9 cellular contexts compared by ENCODE assay signal in genomic region chr20:46040902-46041535, GRCh38. TPM values are rescaled to one million over a fixed set of nuclear protein-coding genes. Genes with fewer than 3 reads are reported as not detected.
DNase-seq lines count a peak whose midpoint lies in the region; ATAC-seq and TF ChIP-seq lines count a peak whose summit lies in the region.
"Had no signal": no experiment of that assay in that cellular context is flagged by ENCODE, and none has a peak within 500 bp of the region (broad histone marks: within the 10 kb centered on the region; RNA-seq: fewer than 3 reads in every experiment).

No MANE protein-coding gene starts in this region.

- no peaks in the 10 kb centered on the region for H3K4me1 Mint-ChIP-seq in activated CD4-positive, alpha-beta T cell treated with anti-CD3 and anti-CD28 coated beads for 36 hours
- H3K4me1 Mint-ChIP-seq in stimulated activated naive B cell treated with anti-CD40 and anti-IgM and Interleukin-4, amounts not matched to agents 10 μg/mL and 1 μg/mL and 100 μg/mL, for 72 hours: no peaks in the 10 kb centered on the region

- no peak overlapping the region for H3K4me3 ChIP-seq in fibroblast of lung (replicated peaks in 1 of 4; ENCODE audit: control extremely low read depth in 1 of 4, insufficient read depth in 1 of 4, low read depth in 3 of 4, low read length in 4 of 4)
- H3K4me3 ChIP-seq in lower lobe of right lung: no peak overlapping the region
- H3K4me3 ChIP-seq: heart right ventricle had no signal

- H3K79me2 ChIP-seq in fibroblast of lung (ENCODE audit: control insufficient read depth, insufficient read depth, low read length): no peaks in the 10 kb centered on the region

- intact Hi-C loops in activated CD4-positive, alpha-beta T cell treated with anti-CD3 and anti-CD28 coated beads for 36 hours (cut with DNase I, micrococcal nuclease): no loop called here
- intact Hi-C loops in lower lobe of right lung (cut with DNase I): no loop called here

- no peaks in the 10 kb centered on the region for H3K36me3 Mint-ChIP-seq in activated CD4-positive, alpha-beta T cell treated with anti-CD3 and anti-CD28 coated beads for 36 hours (ENCODE audit: low read depth)
- H3K36me3 Mint-ChIP-seq in stimulated activated naive B cell treated with anti-CD40 and anti-IgM and Interleukin-4, amounts not matched to agents 10 μg/mL and 1 μg/mL and 100 μg/mL, for 72 hours: no peaks in the 10 kb centered on the region

- peak; percentile 58 for ATAC-seq in activated CD4-positive, alpha-beta T cell treated with anti-CD3 and anti-CD28 coated beads for 36 hours
- ATAC-seq in stimulated activated naive B cell treated with anti-CD40 and anti-IgM and Interleukin-4, amounts not matched to agents 10 μg/mL and 1 μg/mL and 100 μg/mL, for 72 hours (replicated peaks): peak; percentile 52 to 57
- no peak for ATAC-seq in lower lobe of right lung

- no peak overlapping the region for H3K9ac ChIP-seq in fibroblast of lung (ENCODE audit: insufficient read depth, low read length)

- no peak overlapping the region for H2AFZ ChIP-seq in fibroblast of lung (ENCODE audit: low read length)

- POLR2A ChIA-PET in activated CD4-positive, alpha-beta T cell treated with anti-CD3 and anti-CD28 coated beads for 36 hours (lab: Charles Lee): no interaction called here

- CTCF ChIA-PET in activated CD4-positive, alpha-beta T cell treated with anti-CD3 and anti-CD28 coated beads for 36 hours (lab: Charles Lee): interaction anchor here (1.0 kb wide), 1 partner anchor 10 kb away, joined by 3 read pairs; no protein-coding TSS in a partner anchor

- H3K4me3 Mint-ChIP-seq in activated CD4-positive, alpha-beta T cell treated with anti-CD3 and anti-CD28 coated beads for 36 hours: no peak overlapping the region
- no peak overlapping the region for H3K4me3 Mint-ChIP-seq in stimulated activated naive B cell treated with anti-CD40 and anti-IgM and Interleukin-4, amounts not matched to agents 10 μg/mL and 1 μg/mL and 100 μg/mL, for 72 hours

- H3K4me1 ChIP-seq in fibroblast of lung (ENCODE audit: control insufficient read depth, extremely low read depth, insufficient read depth, low read length): no peaks in the 10 kb centered on the region
- H3K4me1 ChIP-seq in lower lobe of right lung: no peaks in the 10 kb centered on the region
- H3K4me1 ChIP-seq: heart right ventricle had no signal

- H3K9me3 ChIP-seq in fibroblast of lung (ENCODE audit: control insufficient read depth, insufficient read depth, low read depth, low read length): no peaks in the 10 kb centered on the region
- H3K9me3 ChIP-seq in lower lobe of right lung: no peaks in the 10 kb centered on the region
- H3K9me3 ChIP-seq: heart right ventricle had no signal

- DNase-seq in activated CD4-positive, alpha-beta T cell treated with anti-CD3 and anti-CD28 coated beads for 36 hours: peak; percentile 76
- DNase-seq in activated CD4-positive, alpha-beta T cell treated with anti-CD3 and anti-CD28 coated beads for 1 hour: no peak
- DNase-seq in UCSD-AML1 (lab: John Stamatoyannopoulos, UW; ENCODE audit: unreplicated experiment) (peak; percentile 63), fibroblast of lung (ENCODE audit: low read depth in 2 of 2) (peak; percentile 25 to 27), NK-92 (lab: John Stamatoyannopoulos, UW; ENCODE audit: unreplicated experiment) (no peak), NCI-H2029 (lab: John Stamatoyannopoulos, UW) (no peak), lower lobe of right lung (no peak)
- no peak for DNase-seq in stimulated activated naive B cell treated with anti-CD40 and anti-IgM and Interleukin-4, amounts not matched to agents 10 μg/mL and 1 μg/mL and 100 μg/mL, for 72 hours

- no peaks in the 10 kb centered on the region for H3K36me3 ChIP-seq in fibroblast of lung (ENCODE audit: control insufficient read depth, insufficient read depth, low read length)
- H3K36me3 ChIP-seq in lower lobe of right lung: no peaks in the 10 kb centered on the region
- H3K36me3 ChIP-seq: heart right ventricle had no signal

- no peaks in the 10 kb centered on the region for H3K9me3 Mint-ChIP-seq in activated CD4-positive, alpha-beta T cell treated with anti-CD3 and anti-CD28 coated beads for 36 hours (ENCODE audit: low read depth)
- peaks cover 3 to 4% of the 10 kb centered on the region in 2 donors for H3K9me3 Mint-ChIP-seq in stimulated activated naive B cell treated with anti-CD40 and anti-IgM and Interleukin-4, amounts not matched to agents 10 μg/mL and 1 μg/mL and 100 μg/mL, for 72 hours

- no peak overlapping the region for H3K27ac ChIP-seq in fibroblast of lung (ENCODE audit: insufficient read depth, low read length)
- H3K27ac ChIP-seq in lower lobe of right lung: no peak overlapping the region
- H3K27ac ChIP-seq: heart right ventricle had no signal

- no peak overlapping the region for H3K4me2 ChIP-seq in fibroblast of lung (ENCODE audit: extremely low read depth, insufficient read depth, low read length)

- TF ChIP-seq CTCF in fibroblast of lung (conservative IDR thresholded peaks at IDR 0.05 in 1 of 2, IDR thresholded peaks at IDR 0.05 in 1 of 2; ENCODE audit: low read depth in 1 of 2, low read length in 2 of 2): no peak
- TF ChIP-seq CTCF in lower lobe of right lung (IDR thresholded peaks at IDR 0.05): no peak

- H3K27me3 ChIP-seq in fibroblast of lung (ENCODE audit: control insufficient read depth, insufficient read depth, low read length) (peaks cover 3% of the 10 kb centered on the region), lower lobe of right lung (ENCODE audit: low read depth) (peaks cover 12% of the 10 kb centered on the region)

- H3K27me3 Mint-ChIP-seq in activated CD4-positive, alpha-beta T cell treated with anti-CD3 and anti-CD28 coated beads for 36 hours: peaks cover 29% of the 10 kb centered on the region
- H3K27me3 Mint-ChIP-seq in stimulated activated naive B cell treated with anti-CD40 and anti-IgM and Interleukin-4, amounts not matched to agents 10 μg/mL and 1 μg/mL and 100 μg/mL, for 72 hours: peaks cover 53 to 73% of the 10 kb centered on the region in 2 donors

- H4K20me1 ChIP-seq in fibroblast of lung (ENCODE audit: control insufficient read depth, extremely low read depth, insufficient read depth, low read length): no peaks in the 10 kb centered on the region

- H3K27ac Mint-ChIP-seq in activated CD4-positive, alpha-beta T cell treated with anti-CD3 and anti-CD28 coated beads for 36 hours: no peak overlapping the region
- H3K27ac Mint-ChIP-seq in stimulated activated naive B cell treated with anti-CD40 and anti-IgM and Interleukin-4, amounts not matched to agents 10 μg/mL and 1 μg/mL and 100 μg/mL, for 72 hours: no peak overlapping the region

RNA-seq across cellular contexts. Expression of gene SLC12A5, which starts 12.0 kb away (rescaled TPM):
- under 1 TPM; 0.49 to 0.73 TPM for total RNA-seq in activated CD4-positive, alpha-beta T cell treated with anti-CD3 and anti-CD28 coated beads for 36 hours
- total RNA-seq in fibroblast of lung (0.26 and 0.50 TPM in 2 replicates), lower lobe of right lung (1.2 TPM)
- 0.11 and 0.27 TPM in 2 replicates for polyA plus RNA-seq in fibroblast of lung
- polyA plus RNA-seq in fibroblast of lung (2012): 0.29 and 1.6 TPM in 2 replicates
- polyA minus RNA-seq in fibroblast of lung (ENCODE audit: low replicate concordance): not detected in 2 replicates

RNA-seq across cellular contexts. Expression of gene MMP9, which starts 32.3 kb away (rescaled TPM):
- not detected for total RNA-seq in activated CD4-positive, alpha-beta T cell treated with anti-CD3 and anti-CD28 coated beads for 36 hours
- total RNA-seq in fibroblast of lung: not detected in 2 replicates
- not detected in 2 replicates for polyA plus RNA-seq in fibroblast of lung
- not detected in 2 replicates for polyA plus RNA-seq in fibroblast of lung (2012)
- not detected in 2 replicates for polyA minus RNA-seq in fibroblast of lung (ENCODE audit: low replicate concordance)
- total RNA-seq in lower lobe of right lung: 9.4 TPM

RNA-seq across cellular contexts. Expression of gene NCOA5, which starts 48.7 kb away (rescaled TPM):
- 10 to 100 TPM; 17.9 to 18.8 TPM for total RNA-seq in activated CD4-positive, alpha-beta T cell treated with anti-CD3 and anti-CD28 coated beads for 36 hours
- total RNA-seq in fibroblast of lung (8.1 and 10.0 TPM in 2 replicates), lower lobe of right lung (29.4 TPM)
- 18.0 and 25.7 TPM in 2 replicates for polyA plus RNA-seq in fibroblast of lung
- 13.4 and 19.3 TPM in 2 replicates for polyA plus RNA-seq in fibroblast of lung (2012)
- 16.5 and 24.6 TPM in 2 replicates for polyA minus RNA-seq in fibroblast of lung (ENCODE audit: low replicate concordance)

Comparison
In these comparisons a context has a peak if more than half of its experiments do, and no peak if none do; other contexts are left out.
1. DNase-seq: peak in activated CD4-positive, alpha-beta T cell treated with anti-CD3 and anti-CD28 coated beads for 36 hours (single experiment), UCSD-AML1 (single experiment) and fibroblast of lung (2 of 2); none in activated CD4-positive, alpha-beta T cell treated with anti-CD3 and anti-CD28 coated beads for 1 hour (single experiment), stimulated activated naive B cell treated with anti-CD40 and anti-IgM and Interleukin-4, amounts not matched to agents 10 μg/mL and 1 μg/mL and 100 μg/mL, for 72 hours (single experiment), NK-92 (single experiment), NCI-H2029 (single experiment) and lower lobe of right lung (single experiment).
2. ATAC-seq: peak in activated CD4-positive, alpha-beta T cell treated with anti-CD3 and anti-CD28 coated beads for 36 hours (single experiment) and stimulated activated naive B cell treated with anti-CD40 and anti-IgM and Interleukin-4, amounts not matched to agents 10 μg/mL and 1 μg/mL and 100 μg/mL, for 72 hours (2 of 2); none in lower lobe of right lung (0 of 2).
3. RNA of gene MMP9, which starts 32.3 kb away (total RNA-seq): 9.4 TPM in lower lobe of right lung (single experiment); not detected in activated CD4-positive, alpha-beta T cell treated with anti-CD3 and anti-CD28 coated beads for 36 hours and not detected in fibroblast of lung; every median in the first group is over 10 times any median in the second.